In the genomic region with DNA sequence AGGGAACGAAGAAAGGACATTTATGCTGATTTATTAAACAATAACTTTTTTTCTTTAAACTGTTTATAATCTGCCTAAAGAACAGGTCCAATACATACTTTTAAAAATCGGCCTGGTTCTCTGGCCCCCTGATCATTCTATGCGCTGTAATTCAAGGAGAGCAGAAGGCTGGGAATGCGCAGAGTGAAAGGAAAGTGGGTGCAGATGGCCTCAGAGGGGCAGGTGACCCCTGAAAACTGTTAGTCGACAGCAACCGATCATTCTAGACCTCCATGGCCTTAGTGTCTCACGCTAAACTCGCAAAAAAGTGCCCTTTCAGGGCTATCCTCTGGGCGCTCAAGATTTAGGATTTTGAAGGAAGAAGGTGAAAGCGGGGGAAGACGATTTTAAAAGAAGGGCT, we compare ENCODE assay signal across 8 cellular contexts. TPM values are rescaled to one million over a fixed set of nuclear protein-coding genes. Genes with fewer than 3 reads are reported as not detected.
A peak's percentile ranks its signal among the peaks of the same experiment; 100 is the strongest.
DNase-seq lines count a peak whose midpoint lies in the region; ATAC-seq and TF ChIP-seq lines count a peak whose summit lies in the region.

No MANE protein-coding gene starts in this region.

- no peak for DNase-seq in AG04449 (ENCODE audit: low read depth, low spot score)
- DNase-seq in MG63 = no peak
- DNase-seq in effector memory CD8-positive, alpha-beta T cell = no peak
- no peak for DNase-seq in natural killer cell
- DNase-seq in stimulated activated CD4-positive, alpha-beta T cell treated with anti-CD3 and anti-CD28 coated beads, Interleukin-15, amount 100 ng/mL, for 24 hours = no peak
- DNase-seq in HuH-7 (ENCODE audit: low spot score) = no peak
- no peak for DNase-seq in nucleus accumbens (lab: John Stamatoyannopoulos, UW)

- peak overlapping the region; percentile 92 to 93 for H3K4me3 Mint-ChIP-seq in effector memory CD8-positive, alpha-beta T cell
- H3K4me3 Mint-ChIP-seq in natural killer cell = peak overlapping the region; percentile 91

- H3K27ac Mint-ChIP-seq in effector memory CD8-positive, alpha-beta T cell = peak overlapping the region; percentile 71
- H3K27ac Mint-ChIP-seq in natural killer cell = peak overlapping the region; percentile 9 to 33

- no peak for ATAC-seq in effector memory CD8-positive, alpha-beta T cell (replicated peaks)
- no peak for ATAC-seq in natural killer cell
- ATAC-seq in HG03045 (IDR thresholded peaks at IDR 0.05; ENCODE audit: unreplicated experiment) = no peak

- intact Hi-C loops in natural killer cell (cut with micrococcal nuclease) = loop anchor here (5.0 kb wide), 1 partner anchor 426 kb away; no protein-coding TSS in a partner anchor

- peaks cover 10 to 21% of the 10 kb centered on the region in 2 donors for H3K4me1 Mint-ChIP-seq in effector memory CD8-positive, alpha-beta T cell (ENCODE audit: low read depth in 2 of 2)
- peaks cover 15 to 26% of the 10 kb centered on the region in 2 donors for H3K4me1 Mint-ChIP-seq in natural killer cell

- TF ChIP-seq CTCF in AG04449 (IDR thresholded peaks at IDR 0.05; ENCODE audit: insufficient read depth, low read length, missing control alignments) (no peak), natural killer cell (IDR thresholded peaks at IDR 0.05) (no peak)

- H3K9me3 ChIP-seq in MG63 = no peaks in the 10 kb centered on the region

- POLR2A ChIA-PET in AG04449 (lab: Yijun Ruan, JAX) = no interaction called here

- peak overlapping the region; percentile 88 for H3K4me3 ChIP-seq in AG04449 (ENCODE audit: low read depth, low read length)
- H3K4me3 ChIP-seq in MG63 = peak overlapping the region; percentile 79

- no peaks in the 10 kb centered on the region for H3K27me3 ChIP-seq in MG63

- peaks cover 3% of the 10 kb centered on the region for H3K36me3 Mint-ChIP-seq in effector memory CD8-positive, alpha-beta T cell (ENCODE audit: insufficient read depth)
- no peaks in the 10 kb centered on the region for H3K36me3 Mint-ChIP-seq in natural killer cell

- CTCF ChIA-PET in AG04449 (lab: Yijun Ruan, JAX) = interaction anchor here (0.6 to 4.5 kb wide), 29 partner anchors 10 to 645 kb away, joined by 3 to 159 read pairs (median 4); no protein-coding TSS in a partner anchor

- no peaks in the 10 kb centered on the region for H3K9me3 Mint-ChIP-seq in effector memory CD8-positive, alpha-beta T cell
- H3K9me3 Mint-ChIP-seq in natural killer cell = no peaks in the 10 kb centered on the region

- H3K36me3 ChIP-seq in MG63 = peaks cover 16% of the 10 kb centered on the region

- peaks cover 0 to 8% of the 10 kb centered on the region in 2 donors for H3K27me3 Mint-ChIP-seq in effector memory CD8-positive, alpha-beta T cell
- peaks cover 21 to 28% of the 10 kb centered on the region in 2 donors for H3K27me3 Mint-ChIP-seq in natural killer cell (ENCODE audit: low read depth in 2 of 2)

RNA-seq across cellular contexts. Expression of a gene that starts 2.2 kb away (rescaled TPM):
- 46.2 and 78.6 TPM in 2 replicates for total RNA-seq in MG63 (2014; rRNA removed; shearing (Covaris generic); ENCODE audit: low replicate concordance)
- 1 to 10 TPM; 2.1 to 4.0 (median 2.5) TPM for total RNA-seq in natural killer cell
